1 cellular context compared by ENCODE assay signal in the genomic region with DNA sequence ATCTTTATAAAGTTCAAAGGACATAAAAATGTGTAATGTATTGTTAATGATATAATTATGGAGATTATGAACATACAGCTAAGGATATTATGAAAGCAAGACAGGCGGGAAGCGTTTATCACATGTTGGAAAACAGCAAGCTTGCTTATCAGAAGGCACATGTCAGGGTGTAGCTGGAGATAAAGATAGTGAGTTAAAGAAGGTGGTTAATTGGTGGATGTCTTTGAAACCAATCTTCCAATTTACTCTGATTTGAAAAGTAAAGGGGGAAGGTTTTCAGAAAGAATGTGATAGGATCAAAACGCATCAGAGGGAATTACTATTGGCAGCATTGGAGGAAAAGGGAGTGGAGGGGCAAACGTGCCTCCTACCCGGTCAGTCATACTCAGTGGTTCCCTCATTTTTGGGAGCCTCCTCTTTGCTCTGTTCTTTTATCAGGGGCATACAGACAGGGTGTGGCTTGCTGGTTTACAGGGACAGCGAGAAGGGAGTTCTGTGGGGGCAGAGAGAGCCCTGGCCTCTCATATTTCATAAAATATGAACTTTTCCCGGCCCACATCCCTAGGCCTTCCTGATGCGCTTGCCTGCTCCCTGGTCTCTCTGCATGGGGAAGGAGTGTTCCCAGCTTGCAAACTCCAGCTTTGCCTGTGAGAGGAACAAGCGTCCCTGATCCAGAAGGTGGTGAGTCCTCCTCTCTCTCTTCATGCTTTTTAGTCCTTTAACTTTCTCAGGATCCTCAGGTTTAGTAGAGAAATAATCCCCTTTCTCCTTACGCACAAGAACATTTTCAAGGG.
A peak's percentile ranks its signal among the peaks of the same experiment; 100 is the strongest.
TF ChIP-seq lines count a peak whose summit lies in the region.

No MANE protein-coding gene starts in this region.

TF ChIP-seq in K562, 482 proteins besides CTCF, POLR2A, EP300 and RAD21 (continued from another document and continues in another):
- TF ChIP-seq, protein P1, sequence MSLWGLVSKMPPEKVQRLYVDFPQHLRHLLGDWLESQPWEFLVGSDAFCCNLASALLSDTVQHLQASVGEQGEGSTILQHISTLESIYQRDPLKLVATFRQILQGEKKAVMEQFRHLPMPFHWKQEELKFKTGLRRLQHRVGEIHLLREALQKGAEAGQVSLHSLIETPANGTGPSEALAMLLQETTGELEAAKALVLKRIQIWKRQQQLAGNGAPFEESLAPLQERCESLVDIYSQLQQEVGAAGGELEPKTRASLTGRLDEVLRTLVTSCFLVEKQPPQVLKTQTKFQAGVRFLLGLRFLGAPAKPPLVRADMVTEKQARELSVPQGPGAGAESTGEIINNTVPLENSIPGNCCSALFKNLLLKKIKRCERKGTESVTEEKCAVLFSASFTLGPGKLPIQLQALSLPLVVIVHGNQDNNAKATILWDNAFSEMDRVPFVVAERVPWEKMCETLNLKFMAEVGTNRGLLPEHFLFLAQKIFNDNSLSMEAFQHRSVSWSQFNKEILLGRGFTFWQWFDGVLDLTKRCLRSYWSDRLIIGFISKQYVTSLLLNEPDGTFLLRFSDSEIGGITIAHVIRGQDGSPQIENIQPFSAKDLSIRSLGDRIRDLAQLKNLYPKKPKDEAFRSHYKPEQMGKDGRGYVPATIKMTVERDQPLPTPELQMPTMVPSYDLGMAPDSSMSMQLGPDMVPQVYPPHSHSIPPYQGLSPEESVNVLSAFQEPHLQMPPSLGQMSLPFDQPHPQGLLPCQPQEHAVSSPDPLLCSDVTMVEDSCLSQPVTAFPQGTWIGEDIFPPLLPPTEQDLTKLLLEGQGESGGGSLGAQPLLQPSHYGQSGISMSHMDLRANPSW (CRISPR knock-in tag; IDR thresholded peaks at IDR 0.05): no peak
- TF ChIP-seq, protein P2, sequence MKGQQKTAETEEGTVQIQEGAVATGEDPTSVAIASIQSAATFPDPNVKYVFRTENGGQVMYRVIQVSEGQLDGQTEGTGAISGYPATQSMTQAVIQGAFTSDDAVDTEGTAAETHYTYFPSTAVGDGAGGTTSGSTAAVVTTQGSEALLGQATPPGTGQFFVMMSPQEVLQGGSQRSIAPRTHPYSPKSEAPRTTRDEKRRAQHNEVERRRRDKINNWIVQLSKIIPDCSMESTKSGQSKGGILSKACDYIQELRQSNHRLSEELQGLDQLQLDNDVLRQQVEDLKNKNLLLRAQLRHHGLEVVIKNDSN (CRISPR knock-in tag; IDR thresholded peaks at IDR 0.05): no peak
- TF ChIP-seq RNF2 (IDR thresholded peaks at IDR 0.05) (peak; percentile 92), ZNF197 (CRISPR knock-in tag; IDR thresholded peaks at IDR 0.05; ENCODE audit: low read depth) (no peak), ZNF274 (IDR thresholded peaks at IDR 0.05; ENCODE audit: borderline replicate concordance, low read depth, low read length) (peak; percentile 73; the same call in 1 of the 2 replicates), ZFP30 (CRISPR knock-in tag; IDR thresholded peaks at IDR 0.05; ENCODE audit: borderline replicate concordance) (no peak), ZNF165 (CRISPR knock-in tag; IDR thresholded peaks at IDR 0.05; ENCODE audit: borderline replicate concordance) (no peak), RCOR1 (IDR thresholded peaks at IDR 0.05; ENCODE audit: borderline replicate concordance in 1 of 2, low read depth in 2 of 2, low read length in 2 of 2) (peak; percentile 73 to 96), MTF1 (CRISPR knock-in tag; IDR thresholded peaks at IDR 0.05; ENCODE audit: borderline replicate concordance) (no peak), ZNF586 (CRISPR knock-in tag; conservative IDR thresholded peaks at IDR 0.05) (no peak), NONO (IDR thresholded peaks at IDR 0.05; ENCODE audit: low read depth in 2 of 2, low read length in 1 of 2) (peak in 1 of 2 experiments; percentile 69; a peak in 2 of 4 replicates), RAD51 (IDR thresholded peaks at IDR 0.05; ENCODE audit: borderline replicate concordance, low read depth) (peak; percentile 68), SMAD2 (IDR thresholded peaks at IDR 0.05; ENCODE audit: low read depth, low read length) (no peak), FUS (optimal IDR thresholded peaks at IDR 0.05; ENCODE audit: low read depth, low read length) (no peak), HNRNPL (IDR thresholded peaks at IDR 0.05; ENCODE audit: low read depth, low read length) (no peak), PURB (CRISPR knock-in tag; IDR thresholded peaks at IDR 0.05; ENCODE audit: low read depth) (no peak), EP400 (IDR thresholded peaks at IDR 0.05) (peak; percentile 88), GABPB1 (CRISPR knock-in tag; IDR thresholded peaks at IDR 0.05) (peak; percentile 46; the same call in 1 of the 2 replicates), DACH1 (IDR thresholded peaks at IDR 0.05; ENCODE audit: partially characterized antibody) (peak; percentile 81), PHTF2 (CRISPR knock-in tag; IDR thresholded peaks at IDR 0.05) (no peak), HDAC2 (IDR thresholded peaks at IDR 0.05) (peak; percentile 100), ILK (tag; IDR thresholded peaks at IDR 0.05; ENCODE audit: borderline replicate concordance, low read depth) (no peak), MAZ (CRISPR knock-in tag; conservative IDR thresholded peaks at IDR 0.05 in 1 of 2, IDR thresholded peaks at IDR 0.05 in 1 of 2) (peak; percentile 71 to 75), SMAD3 (CRISPR knock-in tag; conservative IDR thresholded peaks at IDR 0.05) (no peak), ZC3H4 (CRISPR knock-in tag; IDR thresholded peaks at IDR 0.05; ENCODE audit: borderline replicate concordance) (no peak), ZNF436 (CRISPR knock-in tag; IDR thresholded peaks at IDR 0.05) (no peak), RUNX1 (IDR thresholded peaks at IDR 0.05; ENCODE audit: low read depth) (peak; percentile 76; the same call in 1 of the 2 replicates), TCF7 (IDR thresholded peaks at IDR 0.05; ENCODE audit: borderline replicate concordance) (peak; percentile 16; the same call in 1 of the 2 replicates), SRSF1 (IDR thresholded peaks at IDR 0.05; ENCODE audit: low read depth, low read length) (no peak), SAFB (IDR thresholded peaks at IDR 0.05; ENCODE audit: borderline replicate concordance, low read depth, low read length) (no peak), SIN3A (IDR thresholded peaks at IDR 0.05; ENCODE audit: borderline replicate concordance in 2 of 2, control insufficient read depth in 1 of 2, low read depth in 2 of 2, low read length in 2 of 2) (peak in 1 of 2 experiments; percentile 78; a peak in 1 of 4 replicates), ZEB2 (IDR thresholded peaks at IDR 0.05) (peak; percentile 81; the same call in 1 of the 2 replicates), RBFOX2 (IDR thresholded peaks at IDR 0.05; ENCODE audit: low read depth, low read length) (peak; percentile 43; the same call in 1 of the 2 replicates)
- TF ChIP-seq, protein P3, sequence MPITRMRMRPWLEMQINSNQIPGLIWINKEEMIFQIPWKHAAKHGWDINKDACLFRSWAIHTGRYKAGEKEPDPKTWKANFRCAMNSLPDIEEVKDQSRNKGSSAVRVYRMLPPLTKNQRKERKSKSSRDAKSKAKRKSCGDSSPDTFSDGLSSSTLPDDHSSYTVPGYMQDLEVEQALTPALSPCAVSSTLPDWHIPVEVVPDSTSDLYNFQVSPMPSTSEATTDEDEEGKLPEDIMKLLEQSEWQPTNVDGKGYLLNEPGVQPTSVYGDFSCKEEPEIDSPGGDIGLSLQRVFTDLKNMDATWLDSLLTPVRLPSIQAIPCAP (CRISPR knock-in tag; IDR thresholded peaks at IDR 0.05; ENCODE audit: borderline replicate concordance): no peak
- TF ChIP-seq, protein P4, sequence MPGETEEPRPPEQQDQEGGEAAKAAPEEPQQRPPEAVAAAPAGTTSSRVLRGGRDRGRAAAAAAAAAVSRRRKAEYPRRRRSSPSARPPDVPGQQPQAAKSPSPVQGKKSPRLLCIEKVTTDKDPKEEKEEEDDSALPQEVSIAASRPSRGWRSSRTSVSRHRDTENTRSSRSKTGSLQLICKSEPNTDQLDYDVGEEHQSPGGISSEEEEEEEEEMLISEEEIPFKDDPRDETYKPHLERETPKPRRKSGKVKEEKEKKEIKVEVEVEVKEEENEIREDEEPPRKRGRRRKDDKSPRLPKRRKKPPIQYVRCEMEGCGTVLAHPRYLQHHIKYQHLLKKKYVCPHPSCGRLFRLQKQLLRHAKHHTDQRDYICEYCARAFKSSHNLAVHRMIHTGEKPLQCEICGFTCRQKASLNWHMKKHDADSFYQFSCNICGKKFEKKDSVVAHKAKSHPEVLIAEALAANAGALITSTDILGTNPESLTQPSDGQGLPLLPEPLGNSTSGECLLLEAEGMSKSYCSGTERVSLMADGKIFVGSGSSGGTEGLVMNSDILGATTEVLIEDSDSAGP (CRISPR knock-in tag; IDR thresholded peaks at IDR 0.05): no peak
- TF ChIP-seq, protein P5, sequence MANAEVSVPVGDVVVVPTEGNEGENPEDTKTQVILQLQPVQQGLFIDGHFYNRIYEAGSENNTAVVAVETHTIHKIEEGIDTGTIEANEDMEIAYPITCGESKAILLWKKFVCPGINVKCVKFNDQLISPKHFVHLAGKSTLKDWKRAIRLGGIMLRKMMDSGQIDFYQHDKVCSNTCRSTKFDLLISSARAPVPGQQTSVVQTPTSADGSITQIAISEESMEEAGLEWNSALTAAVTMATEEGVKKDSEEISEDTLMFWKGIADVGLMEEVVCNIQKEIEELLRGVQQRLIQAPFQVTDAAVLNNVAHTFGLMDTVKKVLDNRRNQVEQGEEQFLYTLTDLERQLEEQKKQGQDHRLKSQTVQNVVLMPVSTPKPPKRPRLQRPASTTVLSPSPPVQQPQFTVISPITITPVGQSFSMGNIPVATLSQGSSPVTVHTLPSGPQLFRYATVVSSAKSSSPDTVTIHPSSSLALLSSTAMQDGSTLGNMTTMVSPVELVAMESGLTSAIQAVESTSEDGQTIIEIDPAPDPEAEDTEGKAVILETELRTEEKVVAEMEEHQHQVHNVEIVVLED (CRISPR knock-in tag; IDR thresholded peaks at IDR 0.05): peak; percentile 18; the same call in 1 of the 2 replicates
- TF ChIP-seq, protein P6, sequence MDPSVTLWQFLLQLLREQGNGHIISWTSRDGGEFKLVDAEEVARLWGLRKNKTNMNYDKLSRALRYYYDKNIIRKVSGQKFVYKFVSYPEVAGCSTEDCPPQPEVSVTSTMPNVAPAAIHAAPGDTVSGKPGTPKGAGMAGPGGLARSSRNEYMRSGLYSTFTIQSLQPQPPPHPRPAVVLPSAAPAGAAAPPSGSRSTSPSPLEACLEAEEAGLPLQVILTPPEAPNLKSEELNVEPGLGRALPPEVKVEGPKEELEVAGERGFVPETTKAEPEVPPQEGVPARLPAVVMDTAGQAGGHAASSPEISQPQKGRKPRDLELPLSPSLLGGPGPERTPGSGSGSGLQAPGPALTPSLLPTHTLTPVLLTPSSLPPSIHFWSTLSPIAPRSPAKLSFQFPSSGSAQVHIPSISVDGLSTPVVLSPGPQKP (CRISPR knock-in tag; IDR thresholded peaks at IDR 0.05): no peak
- TF ChIP-seq, protein P7, sequence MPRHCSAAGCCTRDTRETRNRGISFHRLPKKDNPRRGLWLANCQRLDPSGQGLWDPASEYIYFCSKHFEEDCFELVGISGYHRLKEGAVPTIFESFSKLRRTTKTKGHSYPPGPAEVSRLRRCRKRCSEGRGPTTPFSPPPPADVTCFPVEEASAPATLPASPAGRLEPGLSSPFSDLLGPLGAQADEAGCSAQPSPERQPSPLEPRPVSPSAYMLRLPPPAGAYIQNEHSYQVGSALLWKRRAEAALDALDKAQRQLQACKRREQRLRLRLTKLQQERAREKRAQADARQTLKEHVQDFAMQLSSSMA (CRISPR knock-in tag; IDR thresholded peaks at IDR 0.05): no peak
- TF ChIP-seq, protein P8, sequence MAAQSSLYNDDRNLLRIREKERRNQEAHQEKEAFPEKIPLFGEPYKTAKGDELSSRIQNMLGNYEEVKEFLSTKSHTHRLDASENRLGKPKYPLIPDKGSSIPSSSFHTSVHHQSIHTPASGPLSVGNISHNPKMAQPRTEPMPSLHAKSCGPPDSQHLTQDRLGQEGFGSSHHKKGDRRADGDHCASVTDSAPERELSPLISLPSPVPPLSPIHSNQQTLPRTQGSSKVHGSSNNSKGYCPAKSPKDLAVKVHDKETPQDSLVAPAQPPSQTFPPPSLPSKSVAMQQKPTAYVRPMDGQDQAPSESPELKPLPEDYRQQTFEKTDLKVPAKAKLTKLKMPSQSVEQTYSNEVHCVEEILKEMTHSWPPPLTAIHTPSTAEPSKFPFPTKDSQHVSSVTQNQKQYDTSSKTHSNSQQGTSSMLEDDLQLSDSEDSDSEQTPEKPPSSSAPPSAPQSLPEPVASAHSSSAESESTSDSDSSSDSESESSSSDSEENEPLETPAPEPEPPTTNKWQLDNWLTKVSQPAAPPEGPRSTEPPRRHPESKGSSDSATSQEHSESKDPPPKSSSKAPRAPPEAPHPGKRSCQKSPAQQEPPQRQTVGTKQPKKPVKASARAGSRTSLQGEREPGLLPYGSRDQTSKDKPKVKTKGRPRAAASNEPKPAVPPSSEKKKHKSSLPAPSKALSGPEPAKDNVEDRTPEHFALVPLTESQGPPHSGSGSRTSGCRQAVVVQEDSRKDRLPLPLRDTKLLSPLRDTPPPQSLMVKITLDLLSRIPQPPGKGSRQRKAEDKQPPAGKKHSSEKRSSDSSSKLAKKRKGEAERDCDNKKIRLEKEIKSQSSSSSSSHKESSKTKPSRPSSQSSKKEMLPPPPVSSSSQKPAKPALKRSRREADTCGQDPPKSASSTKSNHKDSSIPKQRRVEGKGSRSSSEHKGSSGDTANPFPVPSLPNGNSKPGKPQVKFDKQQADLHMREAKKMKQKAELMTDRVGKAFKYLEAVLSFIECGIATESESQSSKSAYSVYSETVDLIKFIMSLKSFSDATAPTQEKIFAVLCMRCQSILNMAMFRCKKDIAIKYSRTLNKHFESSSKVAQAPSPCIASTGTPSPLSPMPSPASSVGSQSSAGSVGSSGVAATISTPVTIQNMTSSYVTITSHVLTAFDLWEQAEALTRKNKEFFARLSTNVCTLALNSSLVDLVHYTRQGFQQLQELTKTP (IDR thresholded peaks at IDR 0.05; ENCODE audit: low read depth in 1 of 2, partially characterized antibody in 2 of 2): peak; percentile 58 to 85
- TF ChIP-seq, protein P9, sequence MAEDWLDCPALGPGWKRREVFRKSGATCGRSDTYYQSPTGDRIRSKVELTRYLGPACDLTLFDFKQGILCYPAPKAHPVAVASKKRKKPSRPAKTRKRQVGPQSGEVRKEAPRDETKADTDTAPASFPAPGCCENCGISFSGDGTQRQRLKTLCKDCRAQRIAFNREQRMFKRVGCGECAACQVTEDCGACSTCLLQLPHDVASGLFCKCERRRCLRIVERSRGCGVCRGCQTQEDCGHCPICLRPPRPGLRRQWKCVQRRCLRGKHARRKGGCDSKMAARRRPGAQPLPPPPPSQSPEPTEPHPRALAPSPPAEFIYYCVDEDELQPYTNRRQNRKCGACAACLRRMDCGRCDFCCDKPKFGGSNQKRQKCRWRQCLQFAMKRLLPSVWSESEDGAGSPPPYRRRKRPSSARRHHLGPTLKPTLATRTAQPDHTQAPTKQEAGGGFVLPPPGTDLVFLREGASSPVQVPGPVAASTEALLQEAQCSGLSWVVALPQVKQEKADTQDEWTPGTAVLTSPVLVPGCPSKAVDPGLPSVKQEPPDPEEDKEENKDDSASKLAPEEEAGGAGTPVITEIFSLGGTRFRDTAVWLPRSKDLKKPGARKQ (CRISPR knock-in tag; IDR thresholded peaks at IDR 0.05): no peak
- TF ChIP-seq, protein P10, sequence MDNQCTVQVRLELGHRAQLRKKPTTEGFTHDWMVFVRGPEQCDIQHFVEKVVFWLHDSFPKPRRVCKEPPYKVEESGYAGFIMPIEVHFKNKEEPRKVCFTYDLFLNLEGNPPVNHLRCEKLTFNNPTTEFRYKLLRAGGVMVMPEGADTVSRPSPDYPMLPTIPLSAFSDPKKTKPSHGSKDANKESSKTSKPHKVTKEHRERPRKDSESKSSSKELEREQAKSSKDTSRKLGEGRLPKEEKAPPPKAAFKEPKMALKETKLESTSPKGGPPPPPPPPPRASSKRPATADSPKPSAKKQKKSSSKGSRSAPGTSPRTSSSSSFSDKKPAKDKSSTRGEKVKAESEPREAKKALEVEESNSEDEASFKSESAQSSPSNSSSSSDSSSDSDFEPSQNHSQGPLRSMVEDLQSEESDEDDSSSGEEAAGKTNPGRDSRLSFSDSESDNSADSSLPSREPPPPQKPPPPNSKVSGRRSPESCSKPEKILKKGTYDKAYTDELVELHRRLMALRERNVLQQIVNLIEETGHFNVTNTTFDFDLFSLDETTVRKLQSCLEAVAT (IDR thresholded peaks at IDR 0.05): peak; percentile 18 to 73; a peak in 3 of 4 replicates
